In the genomic region with DNA sequence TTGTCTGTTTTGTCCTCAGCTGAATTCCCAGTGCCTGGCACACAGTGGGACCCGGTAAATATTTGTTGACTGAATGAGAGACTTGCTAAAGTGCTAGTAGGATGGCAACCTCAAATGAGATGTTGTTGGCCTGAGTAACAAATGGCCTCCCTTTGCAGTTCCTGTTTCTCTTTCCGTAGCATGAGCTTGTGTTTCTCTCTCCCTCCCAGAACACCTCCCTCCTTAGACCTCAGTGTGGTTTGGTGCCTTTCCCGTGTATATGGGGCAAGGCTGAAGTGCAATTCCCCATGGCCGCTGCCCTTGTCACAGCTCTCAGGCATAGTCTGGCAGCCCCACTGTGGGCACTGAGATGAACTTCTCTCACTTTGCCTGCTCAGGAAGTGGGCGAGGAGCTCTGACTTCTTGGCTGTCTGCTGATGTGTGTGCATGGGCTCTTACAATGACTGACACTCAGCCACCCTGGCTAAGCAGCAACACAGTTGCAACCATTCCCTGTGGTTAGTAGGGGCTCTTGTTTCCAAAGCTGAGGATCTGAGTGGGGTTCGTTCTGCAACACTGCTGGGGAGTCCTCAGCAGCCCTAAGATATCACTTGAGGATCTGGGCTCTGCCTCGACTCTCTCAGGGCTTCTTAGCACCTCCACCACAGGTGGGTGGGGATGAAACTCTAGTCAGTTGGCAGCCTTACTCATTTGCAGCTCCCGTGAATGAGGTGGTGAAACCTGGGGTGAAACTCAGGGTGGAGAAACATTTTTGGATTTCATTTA, we compare ENCODE assay signal across 9 cellular contexts.
A peak's percentile ranks its signal among the peaks of the same experiment; 100 is the strongest.
DNase-seq lines count a peak whose midpoint lies in the region; ATAC-seq and TF ChIP-seq lines count a peak whose summit lies in the region.
"Had no signal": no experiment of that assay in that cellular context is flagged by ENCODE, and none has a peak within 500 bp of the region (broad histone marks: within the 10 kb centered on the region; RNA-seq: fewer than 3 reads in every experiment).

No MANE protein-coding gene starts in this region.

- no peaks in the 10 kb centered on the region for H3K9me3 ChIP-seq in T-helper 17 cell (ENCODE audit: control insufficient read depth, low read length, poor library complexity, severe bottlenecking)

- TF ChIP-seq CTCF in chondrocyte (IDR thresholded peaks at IDR 0.05), result no peak

- no peaks in the 10 kb centered on the region for H3K27me3 Mint-ChIP-seq in T-helper 17 cell
- H3K27me3 Mint-ChIP-seq in chondrocyte (ENCODE audit: low read depth), result peaks cover 3% of the 10 kb centered on the region

- H3K36me3 Mint-ChIP-seq in T-helper 17 cell (ENCODE audit: low read depth), result peaks cover 3% of the 10 kb centered on the region
- no peaks in the 10 kb centered on the region for H3K36me3 Mint-ChIP-seq in chondrocyte (ENCODE audit: low read depth)

- DNase-seq in T-helper 17 cell (peak; percentile 35 to 66 (median 65)), occipital lobe (lab: John Stamatoyannopoulos, UW) (no peak), chondrocyte (ENCODE audit: low spot score) (no peak), NCI-H1417 treated with DMSO at 0.1 percent for 48 hours (lab: John Stamatoyannopoulos, UW) (no peak)
- peak; percentile 54 for DNase-seq in activated naive CD8-positive, alpha-beta T cell treated with anti-CD3 and anti-CD28 coated beads, Interleukin-2, amount 50 U/mL, for 16 hours (ENCODE audit: low read depth, low spot score)
- DNase-seq in stimulated activated CD4-positive, alpha-beta T cell treated with anti-CD3 and anti-CD28 coated beads, Interleukin-1b, Interleukin-23, amount 100 ng/mL, for 48 hours, result peak; percentile 85

- H3K27ac Mint-ChIP-seq in T-helper 17 cell (peak overlapping the region; percentile 97), chondrocyte (ENCODE audit: unreplicated experiment) (no peak overlapping the region)

- ATAC-seq in GM18909 (IDR thresholded peaks at IDR 0.05; ENCODE audit: poor library complexity, unreplicated experiment), result peak; percentile 87
- peak; percentile 72 for ATAC-seq in HG03039 (IDR thresholded peaks at IDR 0.05; ENCODE audit: unreplicated experiment)
- ATAC-seq in T-helper 17 cell, result peak; percentile 91
- ATAC-seq: Panc1 had no signal

- H3K9me3 Mint-ChIP-seq in chondrocyte (ENCODE audit: low read depth), result no peaks in the 10 kb centered on the region

- H3K4me3 Mint-ChIP-seq in T-helper 17 cell (peak overlapping the region; percentile 71), chondrocyte (ENCODE audit: unreplicated experiment) (no peak overlapping the region)

- peaks cover 66% of the 10 kb centered on the region for H3K4me1 Mint-ChIP-seq in T-helper 17 cell
- no peaks in the 10 kb centered on the region for H3K4me1 Mint-ChIP-seq in chondrocyte (ENCODE audit: low read depth)

Comparison
In these comparisons a context has a peak if more than half of its experiments do, and no peak if none do; other contexts are left out.
1. DNase-seq: peak in T-helper 17 cell (3 of 3), activated naive CD8-positive, alpha-beta T cell treated with anti-CD3 and anti-CD28 coated beads, Interleukin-2, amount 50 U/mL, for 16 hours (single experiment) and stimulated activated CD4-positive, alpha-beta T cell treated with anti-CD3 and anti-CD28 coated beads, Interleukin-1b, Interleukin-23, amount 100 ng/mL, for 48 hours (single experiment); none in occipital lobe (single experiment), chondrocyte (single experiment) and NCI-H1417 treated with DMSO at 0.1 percent for 48 hours (single experiment).
2. Peak in every context shown above with its lines, with median percentiles within 50 percentile points of each other: ATAC-seq.